Comparison of ENCODE assay signal across 15 cellular contexts in genomic region chr20:16462711-16463110, GRCh38.
DNase-seq lines count a peak whose midpoint lies in the region; ATAC-seq and TF ChIP-seq lines count a peak whose summit lies in the region.
"Had no signal": no experiment of that assay in that cellular context is flagged by ENCODE, and none has a peak within 500 bp of the region (broad histone marks: within the 10 kb centered on the region; RNA-seq: fewer than 3 reads in every experiment).

No MANE protein-coding gene starts in this region.

- H3K27ac Mint-ChIP-seq in WTC11 (peak overlapping the region; percentile 51; the same call in 1 of the 2 replicates), neural progenitor cell (peak overlapping the region; percentile 2)

- H4K20me1 ChIP-seq in neural progenitor cell (ENCODE audit: low read depth), result no peaks in the 10 kb centered on the region

- no peaks in the 10 kb centered on the region for H3K27me3 ChIP-seq in HAP-1 (ENCODE audit: low read depth)
- H3K27me3 ChIP-seq in neural progenitor cell, result no peaks in the 10 kb centered on the region
- H3K27me3 ChIP-seq in aorta (ENCODE audit: control insufficient read depth in 1 of 2, insufficient read depth in 2 of 2, low read length in 1 of 2), result no peaks in the 10 kb centered on the region

- no peak overlapping the region for H2AFZ ChIP-seq in neural progenitor cell (replicated peaks)

- H3K4me1 Mint-ChIP-seq in WTC11 (peaks cover 5% of the 10 kb centered on the region), neural progenitor cell (no peaks in the 10 kb centered on the region)

- in situ Hi-C loops in HAP-1 (cut with MboI; ENCODE audit: low sequenced_read_pairs), result no loop called here

- TF ChIP-seq CTCF in WTC11 (IDR thresholded peaks at IDR 0.05), result no peak
- TF ChIP-seq CTCF in neural progenitor cell (IDR thresholded peaks at IDR 0.05), result no peak

- no peak overlapping the region for H3K4me3 ChIP-seq in HAP-1
- H3K4me3 ChIP-seq in neural progenitor cell, result no peak overlapping the region
- no peak overlapping the region for H3K4me3 ChIP-seq in aorta (ENCODE audit: low read length in 2 of 2)
- H3K4me3 ChIP-seq: SK-N-MC had no signal

- H3K27me3 Mint-ChIP-seq in WTC11 (ENCODE audit: low read depth) (no peaks in the 10 kb centered on the region), neural progenitor cell (ENCODE audit: insufficient read depth, low read depth) (peaks cover 2% of the 10 kb centered on the region)

- H3K36me3 Mint-ChIP-seq in WTC11 (peaks cover 35% of the 10 kb centered on the region), neural progenitor cell (peaks cover 9% of the 10 kb centered on the region)

- DNase-seq in NCI-H2029 (lab: John Stamatoyannopoulos, UW), result peak; percentile 5
- no peak for DNase-seq in NCI-H2029 treated with DMSO at 0.1 percent for 48 hours (lab: John Stamatoyannopoulos, UW)
- peak; percentile 11 to 14 for DNase-seq in HAP-1 (ENCODE audit: low spot score in 2 of 2)
- peak; percentile 15 for DNase-seq in WTC11 (ENCODE audit: low spot score)
- peak; percentile 8 for DNase-seq in neural progenitor cell (ENCODE audit: low spot score)
- DNase-seq in amniotic stem cell (lab: John Stamatoyannopoulos, UW), result no peak
- DNase-seq in aorta, result no peak
- DNase-seq: C1 segment of cervical spinal cord, EL, NCI-H1930, NCI-H2227 treated with DMSO at 0.1 percent for 48 hours, NCI-H524 treated with DMSO at 0.1 percent for 48 hours had no signal

- CTCF ChIA-PET in WTC11 (lab: Charles Lee), result no interaction called here

- H3K4me3 Mint-ChIP-seq in WTC11, result no peak overlapping the region
- no peak overlapping the region for H3K4me3 Mint-ChIP-seq in neural progenitor cell

- no peaks in the 10 kb centered on the region for H3K9me3 ChIP-seq in HAP-1
- H3K9me3 ChIP-seq in neural progenitor cell (ENCODE audit: low read depth), result no peaks in the 10 kb centered on the region
- H3K9me3 ChIP-seq in aorta (ENCODE audit: control insufficient read depth, low read length), result no peaks in the 10 kb centered on the region

- POLR2A ChIA-PET in WTC11 (lab: Charles Lee), result no interaction called here

- ATAC-seq in WTC11 (peak; percentile 80), GM21529 (IDR thresholded peaks at IDR 0.05; ENCODE audit: unreplicated experiment) (no peak), aorta (ENCODE audit: low FRiP score) (no peak)
- ATAC-seq: Panc1 had no signal

- H3K9me3 Mint-ChIP-seq in WTC11 (peaks cover 26% of the 10 kb centered on the region), neural progenitor cell (peaks cover 5% of the 10 kb centered on the region)

- no peaks in the 10 kb centered on the region for H3F3A ChIP-seq in neural progenitor cell (ENCODE audit: low read depth)

- H3K4me1 ChIP-seq in HAP-1, result no peaks in the 10 kb centered on the region; the same call in 1 of the 2 replicates
- no peaks in the 10 kb centered on the region for H3K4me1 ChIP-seq in neural progenitor cell
- H3K4me1 ChIP-seq in aorta (ENCODE audit: control insufficient read depth in 1 of 2, insufficient read depth in 2 of 2, low read length in 2 of 2), result peaks cover 0 to 3% of the 10 kb centered on the region in 2 donors

- intact Hi-C loops in aorta (cut with DNase I), result no loop called here

- H3K36me3 ChIP-seq in HAP-1 (replicated peaks) (no peaks in the 10 kb centered on the region; the same call in 1 of the 2 replicates), neural progenitor cell (peaks cover 3% of the 10 kb centered on the region), aorta (ENCODE audit: control insufficient read depth in 1 of 2, insufficient read depth in 2 of 2, low read length in 1 of 2) (no peaks in the 10 kb centered on the region)

- no peaks in the 10 kb centered on the region for H3K79me2 ChIP-seq in neural progenitor cell (ENCODE audit: low read depth)

- no peak overlapping the region for H3K4me2 ChIP-seq in neural progenitor cell

- H3K27ac ChIP-seq in neural progenitor cell (no peak overlapping the region), aorta (ENCODE audit: low read depth in 1 of 2, low read length in 2 of 2) (no peak overlapping the region)
- H3K27ac ChIP-seq: SK-N-MC had no signal

- 41 to 48% methylated on average over 5 of the region's 5 CpGs for WGBS in aorta, 2 donors

- H3K9ac ChIP-seq in neural progenitor cell, result no peak overlapping the region

TF ChIP-seq in WTC11, 78 proteins besides CTCF, POLR2A, EP300 and RAD21:
- no peak for TF ChIP-seq ZSCAN18 (CRISPR knock-in tag; IDR thresholded peaks at IDR 0.05)
- TF ChIP-seq CDX4 (CRISPR knock-in tag; IDR thresholded peaks at IDR 0.05; ENCODE audit: borderline replicate concordance), result no peak
- TF ChIP-seq MYBL2 (CRISPR knock-in tag; IDR thresholded peaks at IDR 0.05), result no peak
- TF ChIP-seq NR2C2 (CRISPR knock-in tag; IDR thresholded peaks at IDR 0.05), result no peak
- TF ChIP-seq GRHL2 (CRISPR knock-in tag; IDR thresholded peaks at IDR 0.05; ENCODE audit: insufficient replicate concordance, severe bottlenecking), result no peak
- TF ChIP-seq FOXJ3 (CRISPR knock-in tag; IDR thresholded peaks at IDR 0.05; ENCODE audit: borderline replicate concordance), result no peak
- TF ChIP-seq RORB (CRISPR knock-in tag; IDR thresholded peaks at IDR 0.05), result no peak
- TF ChIP-seq NR3C1 (CRISPR knock-in tag; conservative IDR thresholded peaks at IDR 0.05; ENCODE audit: low read depth), result no peak
- TF ChIP-seq E2F4 (CRISPR knock-in tag; IDR thresholded peaks at IDR 0.05; ENCODE audit: borderline replicate concordance, low read depth), result no peak
TF ChIP-seq in WTC11: peak in this region for 0.

Comparison
In these comparisons a context has a peak if more than half of its experiments do, and no peak if none do; other contexts are left out.
1. DNase-seq: peak in NCI-H2029 (single experiment), HAP-1 (2 of 2), WTC11 (single experiment) and neural progenitor cell (single experiment); none in NCI-H2029 treated with DMSO at 0.1 percent for 48 hours (single experiment), amniotic stem cell (single experiment) and aorta (0 of 2).